ENCODE assay signal across 1 cellular context in the genomic region with DNA sequence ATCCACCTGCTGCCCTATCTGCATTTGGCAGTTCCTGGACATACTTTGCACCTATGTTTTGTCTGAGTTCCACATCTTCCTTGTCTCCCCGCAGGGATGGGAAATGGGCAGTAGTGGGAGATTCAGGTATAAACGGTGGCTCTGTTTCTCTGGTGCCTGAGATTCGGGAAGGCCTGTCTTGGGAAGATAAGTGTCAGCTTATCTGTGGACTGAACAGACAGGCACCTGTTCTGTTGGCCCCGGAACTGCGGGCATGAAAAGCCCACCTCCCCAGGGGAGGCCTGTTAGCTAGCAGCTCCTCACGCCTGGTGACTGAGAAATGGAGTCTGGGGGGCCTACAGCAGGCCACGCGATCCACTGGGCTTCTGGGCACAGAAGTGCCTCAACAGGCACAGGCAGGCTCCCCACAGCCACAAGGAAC.
TF ChIP-seq lines count a peak whose summit lies in the region.

No MANE protein-coding gene starts in this region.

TF ChIP-seq in A549, 52 proteins besides CTCF, POLR2A, EP300 and RAD21:
- TF ChIP-seq FOSB (CRISPR knock-in tag; IDR thresholded peaks at IDR 0.05) (no peak), JUN (IDR thresholded peaks at IDR 0.05) (0 out of 5 replicates have a peak, but pooled peaks of 1 of the 2 experiments have one; percentile 28)
